9 cellular contexts compared by ENCODE assay signal in genomic region chr3:17639765-17640164, GRCh38.
DNase-seq lines count a peak whose midpoint lies in the region; ATAC-seq and TF ChIP-seq lines count a peak whose summit lies in the region.
"Had no signal": no experiment of that assay in that cellular context is flagged by ENCODE, and none has a peak within 500 bp of the region (broad histone marks: within the 10 kb centered on the region; RNA-seq: fewer than 3 reads in every experiment).

No MANE protein-coding gene starts in this region.

- H4K20me1 ChIP-seq in fibroblast of lung (ENCODE audit: control insufficient read depth, extremely low read depth, insufficient read depth, low read length) = no peaks in the 10 kb centered on the region

- H3K36me3 ChIP-seq in fibroblast of lung (ENCODE audit: control insufficient read depth, insufficient read depth, low read length) = no peaks in the 10 kb centered on the region

- H3K9me3 ChIP-seq in fibroblast of lung (ENCODE audit: control insufficient read depth, insufficient read depth, low read depth, low read length) = no peaks in the 10 kb centered on the region

- H3K4me2 ChIP-seq in fibroblast of lung (ENCODE audit: extremely low read depth, insufficient read depth, low read length) = peak overlapping the region; percentile 39

- ATAC-seq in GM19455 (IDR thresholded peaks at IDR 0.05; ENCODE audit: unreplicated experiment) = no peak

- H3K27me3 ChIP-seq in fibroblast of lung (ENCODE audit: control insufficient read depth, insufficient read depth, low read length) = no peaks in the 10 kb centered on the region

- no peak overlapping the region for H2AFZ ChIP-seq in fibroblast of lung (ENCODE audit: low read length)

- H3K9ac ChIP-seq in fibroblast of lung (ENCODE audit: insufficient read depth, low read length) = no peak overlapping the region

- peaks cover 14% of the 10 kb centered on the region for H3K4me1 ChIP-seq in fibroblast of lung (ENCODE audit: control insufficient read depth, extremely low read depth, insufficient read depth, low read length)

- H3K27ac ChIP-seq in fibroblast of lung (ENCODE audit: insufficient read depth, low read length) = peak overlapping the region; percentile 57

- H3K4me3 ChIP-seq in fibroblast of lung (replicated peaks in 1 of 4; ENCODE audit: control extremely low read depth in 1 of 4, insufficient read depth in 1 of 4, low read depth in 3 of 4, low read length in 4 of 4) = no peak overlapping the region

- no peak for TF ChIP-seq CTCF in fibroblast of lung (conservative IDR thresholded peaks at IDR 0.05 in 1 of 2, IDR thresholded peaks at IDR 0.05 in 1 of 2; ENCODE audit: low read depth in 1 of 2, low read length in 2 of 2)

- DNase-seq in NCI-H748 (lab: John Stamatoyannopoulos, UW; ENCODE audit: unreplicated experiment) (peak; percentile 13), NCI-H748 treated with DMSO at 0.1 percent for 48 hours (lab: John Stamatoyannopoulos, UW) (no peak), RKO (ENCODE audit: low spot score) (peak; percentile 55), fibroblast of lung (ENCODE audit: low read depth in 2 of 2) (peak; percentile 86 to 90), stromal cell of bone marrow (ENCODE audit: low read depth) (peak; percentile 78), NCI-H1417 treated with DMSO at 0.1 percent for 48 hours (lab: John Stamatoyannopoulos, UW) (no peak), mucosa of gallbladder (ENCODE audit: low spot score) (no peak)
- DNase-seq: stimulated activated CD4-positive, alpha-beta T cell treated with anti-CD3 and anti-CD28 coated beads, Interleukin-12 subunit alpha, Interleukin-12 subunit beta, amount 100 ng/mL, for 4 hours had no signal

- H3K79me2 ChIP-seq in fibroblast of lung (ENCODE audit: control insufficient read depth, insufficient read depth, low read length) = no peaks in the 10 kb centered on the region

Comparison
In these comparisons a context has a peak if more than half of its experiments do, and no peak if none do; other contexts are left out.
1. DNase-seq: peak in NCI-H748 (single experiment), RKO (single experiment), fibroblast of lung (2 of 2) and stromal cell of bone marrow (single experiment); none in NCI-H748 treated with DMSO at 0.1 percent for 48 hours (single experiment), NCI-H1417 treated with DMSO at 0.1 percent for 48 hours (single experiment) and mucosa of gallbladder (single experiment).